Comparison of ENCODE assay signal across 22 cellular contexts in genomic region chr6:159505140-159505922, GRCh38.
DNase-seq lines count a peak whose midpoint lies in the region; ATAC-seq and TF ChIP-seq lines count a peak whose summit lies in the region.
"Had no signal": no experiment of that assay in that cellular context is flagged by ENCODE, and none has a peak within 500 bp of the region (broad histone marks: within the 10 kb centered on the region; RNA-seq: fewer than 3 reads in every experiment).

No MANE protein-coding gene starts in this region.

- no peak overlapping the region for H3K23ac ChIP-seq in mesenchymal stem cell (ENCODE audit: low read length in 2 of 2)

- no peaks in the 10 kb centered on the region for H3K9me3 Mint-ChIP-seq in mesothelial cell of epicardium
- H3K9me3 Mint-ChIP-seq: activated CD8-positive, alpha-beta T cell treated with anti-CD3 and anti-CD28 coated beads for 36 hours; neural crest cell; T-helper 1 cell treated with Interleukin-12 subunit alpha and Interleukin-12 subunit beta and Interleukin-4 antibody, amounts not matched to agents 30 μg/mL and 1 μg/mL, for 36 hours had no signal

- no peaks in the 10 kb centered on the region for H3K4me1 Mint-ChIP-seq in mesothelial cell of epicardium
- H3K4me1 Mint-ChIP-seq: IgD-negative memory B cell, neural crest cell had no signal

- no peak overlapping the region for H3K4me3 ChIP-seq in MG63
- no peak overlapping the region for H3K4me3 ChIP-seq in mesenchymal stem cell (ENCODE audit: insufficient read depth in 1 of 2, low read depth in 1 of 2, low read length in 2 of 2)
- H3K4me3 ChIP-seq in testis: no peak overlapping the region

- H2AK5ac ChIP-seq in mesenchymal stem cell (ENCODE audit: low read length, severe bottlenecking): no peak overlapping the region

- no peak overlapping the region for H2AFZ ChIP-seq in mesenchymal stem cell (ENCODE audit: low read depth, low read length)

- no peak overlapping the region for H3K4me2 ChIP-seq in mesenchymal stem cell (ENCODE audit: low read length, poor library complexity, severe bottlenecking)

- peak; percentile 43 for DNase-seq in MG63
- peak in 22 of 42 donors; percentile 5 to 54 (median 30) for DNase-seq in head of caudate nucleus
- DNase-seq in mesenchymal stem cell: no peak
- DNase-seq in testis: peak; percentile 55
- no peak for DNase-seq in mesothelial cell of epicardium (ENCODE audit: low spot score in 2 of 2, unreplicated experiment in 2 of 2)
- DNase-seq in NAMALWA (ENCODE audit: low spot score): no peak
- DNase-seq in retina: no peak
- DNase-seq: activated CD4-positive, CD25-positive, alpha-beta regulatory T cell treated with anti-CD3 and anti-CD28 coated beads, Interleukin-2, amount 50 U/mL, for 72 hours; activated CD8-positive, alpha-beta T cell treated with anti-CD3 and anti-CD28 coated beads for 36 hours; activated gamma-delta T cell; C1 segment of cervical spinal cord; Caco-2; cerebellar nuclear complex; DMS79; HCEC 1CT; NCI-H1417; NCI-H2081; NCI-H446 treated with DMSO at 0.1 percent for 48 hours had no signal

- intact Hi-C loops in head of caudate nucleus (cut with DNase I) (no loop called here), testis (cut with DNase I; ENCODE audit: low total_unique reads) (no loop called here)

- no peaks in the 10 kb centered on the region for H3K36me3 Mint-ChIP-seq in mesothelial cell of epicardium
- H3K36me3 Mint-ChIP-seq: IgD-negative memory B cell had no signal

- H3K27me3 ChIP-seq in MG63 (no peaks in the 10 kb centered on the region), mesenchymal stem cell (ENCODE audit: control insufficient read depth in 1 of 2, insufficient read depth in 1 of 2, low read length in 2 of 2) (no peaks in the 10 kb centered on the region), testis (no peaks in the 10 kb centered on the region)

- H3K79me1 ChIP-seq in mesenchymal stem cell (replicated peaks; ENCODE audit: low read length, poor library complexity, severe bottlenecking): no peaks in the 10 kb centered on the region

- no peak overlapping the region for H3K27ac Mint-ChIP-seq in mesothelial cell of epicardium
- H3K27ac Mint-ChIP-seq: activated CD8-positive, alpha-beta T cell treated with anti-CD3 and anti-CD28 coated beads for 36 hours; IgD-negative memory B cell; T-helper 1 cell treated with Interleukin-12 subunit alpha and Interleukin-12 subunit beta and Interleukin-4 antibody, amounts not matched to agents 30 μg/mL and 1 μg/mL, for 36 hours had no signal

- H3K36me3 ChIP-seq in MG63: no peaks in the 10 kb centered on the region
- H3K36me3 ChIP-seq in mesenchymal stem cell (ENCODE audit: control insufficient read depth in 1 of 2, insufficient read depth in 2 of 2, low read depth in 1 of 2, low read length in 2 of 2): no peaks in the 10 kb centered on the region
- H3K36me3 ChIP-seq in testis (ENCODE audit: low read depth, missing control alignments): no peaks in the 10 kb centered on the region

- H3K9me3 ChIP-seq in MG63 (no peaks in the 10 kb centered on the region), mesenchymal stem cell (ENCODE audit: control insufficient read depth, low read length) (no peaks in the 10 kb centered on the region), testis (no peaks in the 10 kb centered on the region)
- H3K9me3 ChIP-seq: Caco-2 had no signal

- 79% methylated on average over 17 of the region's 19 CpGs for WGBS in mesenchymal stem cell
- WGBS in testis, 2 donors: 68 to 70% methylated on average over 15 to 19 of the region's 19 CpGs

- no peak overlapping the region for H3K14ac ChIP-seq in mesenchymal stem cell (ENCODE audit: low read length in 2 of 2)

- H3K27me3 Mint-ChIP-seq in mesothelial cell of epicardium (ENCODE audit: low read depth): no peaks in the 10 kb centered on the region

- TF ChIP-seq CTCF in testis (IDR thresholded peaks at IDR 0.05) (no peak), mesothelial cell of epicardium (IDR thresholded peaks at IDR 0.05; ENCODE audit: unreplicated experiment) (no peak)

- H2BK12ac ChIP-seq in mesenchymal stem cell (ENCODE audit: low read length in 2 of 2): no peak overlapping the region

- TF ChIP-seq POLR2A in testis (IDR thresholded peaks at IDR 0.05): no peak

- ATAC-seq in GM18511 (IDR thresholded peaks at IDR 0.05; ENCODE audit: unreplicated experiment): no peak
- ATAC-seq: activated CD8-positive, alpha-beta T cell treated with anti-CD3 and anti-CD28 coated beads for 36 hours had no signal

- no peak overlapping the region for H4K91ac ChIP-seq in mesenchymal stem cell (ENCODE audit: low read length)

- no peak overlapping the region for H3K4ac ChIP-seq in mesenchymal stem cell (ENCODE audit: low read depth in 1 of 2, low read length in 2 of 2)

- no peak overlapping the region for H3K9ac ChIP-seq in mesenchymal stem cell (ENCODE audit: low read length)

- H3K4me3 Mint-ChIP-seq in mesothelial cell of epicardium: no peak overlapping the region
- H3K4me3 Mint-ChIP-seq: activated CD8-positive, alpha-beta T cell treated with anti-CD3 and anti-CD28 coated beads for 36 hours; IgD-negative memory B cell; neural crest cell; T-helper 1 cell treated with Interleukin-12 subunit alpha and Interleukin-12 subunit beta and Interleukin-4 antibody, amounts not matched to agents 30 μg/mL and 1 μg/mL, for 36 hours had no signal

- H2BK5ac ChIP-seq in mesenchymal stem cell (ENCODE audit: low read depth, low read length, poor library complexity, severe bottlenecking): no peak overlapping the region

- no peak overlapping the region for H3K27ac ChIP-seq in mesenchymal stem cell (ENCODE audit: low read length, poor library complexity, severe bottlenecking)
- peak overlapping the region in 1 of 2 donors; percentile 43 for H3K27ac ChIP-seq in testis

- H2BK120ac ChIP-seq in mesenchymal stem cell (ENCODE audit: low read depth, low read length): no peak overlapping the region

- H3K4me1 ChIP-seq in mesenchymal stem cell (ENCODE audit: control insufficient read depth, insufficient read depth, low read depth, low read length) (no peaks in the 10 kb centered on the region), testis (no peaks in the 10 kb centered on the region)
- H3K4me1 ChIP-seq: Caco-2 had no signal

- peak overlapping the region; percentile 40 for H2BK15ac ChIP-seq in mesenchymal stem cell (ENCODE audit: low read depth, poor library complexity, severe bottlenecking)

- no peak overlapping the region for H3K18ac ChIP-seq in mesenchymal stem cell (ENCODE audit: low read depth in 1 of 2, low read length in 2 of 2)

- H4K8ac ChIP-seq in mesenchymal stem cell (ENCODE audit: low read length): no peak overlapping the region

Comparison
In these comparisons a context has a peak if more than half of its experiments do, and no peak if none do; other contexts are left out.
1. DNase-seq: peak in MG63 (single experiment), head of caudate nucleus (22 of 42) and testis (single experiment); none in mesenchymal stem cell (single experiment), mesothelial cell of epicardium (0 of 2), NAMALWA (single experiment) and retina (single experiment).